In genomic region chr10:128268015-128268722, GRCh38 we compare ENCODE assay signal across 9 cellular contexts.
A peak's percentile ranks its signal among the peaks of the same experiment; 100 is the strongest.
DNase-seq lines count a peak whose midpoint lies in the region; ATAC-seq and TF ChIP-seq lines count a peak whose summit lies in the region.
"Had no signal": no experiment of that assay in that cellular context is flagged by ENCODE, and none has a peak within 500 bp of the region (broad histone marks: within the 10 kb centered on the region; RNA-seq: fewer than 3 reads in every experiment).

No MANE protein-coding gene starts in this region.

- no peaks in the 10 kb centered on the region for H3K36me3 Mint-ChIP-seq in GM23338 (ENCODE audit: low read depth)
- no peaks in the 10 kb centered on the region for H3K36me3 Mint-ChIP-seq in activated T-helper 1 cell treated with anti-CD3 and anti-CD28 coated beads, Interleukin-12 subunit alpha, Interleukin-12 subunit beta, Interleukin-2, Interleukin-4 antibody, amounts not matched to agents 30 ng/mL and 10 ng/mL and 1 ng/mL, durations not matched to agents 14 hours and 24 hours and 36 hours (ENCODE audit: low read depth)

- DNase-seq in Ammon's horn (ENCODE audit: low spot score) (peak; percentile 58), GM23338 (ENCODE audit: low spot score) (peak; percentile 95), OCI-M1 (lab: John Stamatoyannopoulos, UW) (peak; percentile 60), head of caudate nucleus (peak in 41 of 42 donors; percentile 5 to 65 (median 44))
- DNase-seq in stimulated activated naive CD8-positive, alpha-beta T cell treated with anti-CD3 and anti-CD28 coated beads, Interleukin-15, Interleukin-2, amounts not matched to agents 100 U/mL and 50 U/mL, for 24 hours, result peak; percentile 11
- no peak for DNase-seq in activated T-helper 1 cell treated with anti-CD3 and anti-CD28 coated beads, Interleukin-12 subunit alpha, Interleukin-12 subunit beta, Interleukin-2, Interleukin-4 antibody, amounts not matched to agents 30 ng/mL and 10 ng/mL and 1 ng/mL, durations not matched to agents 14 hours and 24 hours and 36 hours (ENCODE audit: low spot score)

- H3K9me3 Mint-ChIP-seq in GM23338, result no peaks in the 10 kb centered on the region; the same call in 2 of the 3 replicates
- no peaks in the 10 kb centered on the region for H3K9me3 Mint-ChIP-seq in activated T-helper 1 cell treated with anti-CD3 and anti-CD28 coated beads, Interleukin-12 subunit alpha, Interleukin-12 subunit beta, Interleukin-2, Interleukin-4 antibody, amounts not matched to agents 30 ng/mL and 10 ng/mL and 1 ng/mL, durations not matched to agents 14 hours and 24 hours and 36 hours
- H3K9me3 Mint-ChIP-seq: central memory CD8-positive, alpha-beta T cell had no signal

- H4K20me1 ChIP-seq in GM23338 (replicated peaks; ENCODE audit: insufficient read depth), result no peaks in the 10 kb centered on the region

- peak overlapping the region; percentile 91 for H2AFZ ChIP-seq in GM23338

- H3K4me3 ChIP-seq in GM23338, result no peak overlapping the region

- H3F3A ChIP-seq in GM23338 (replicated peaks; ENCODE audit: low read depth), result no peaks in the 10 kb centered on the region

- peaks cover 27% of the 10 kb centered on the region for H3K4me1 ChIP-seq in GM23338 (ENCODE audit: insufficient read depth)

- no peaks in the 10 kb centered on the region for H3K79me2 ChIP-seq in GM23338 (replicated peaks; ENCODE audit: insufficient read depth)

- no peak overlapping the region for H3K27ac Mint-ChIP-seq in GM23338
- no peak overlapping the region for H3K27ac Mint-ChIP-seq in activated T-helper 1 cell treated with anti-CD3 and anti-CD28 coated beads, Interleukin-12 subunit alpha, Interleukin-12 subunit beta, Interleukin-2, Interleukin-4 antibody, amounts not matched to agents 30 ng/mL and 10 ng/mL and 1 ng/mL, durations not matched to agents 14 hours and 24 hours and 36 hours

- peaks cover 36% of the 10 kb centered on the region for H3K4me1 Mint-ChIP-seq in GM23338
- no peaks in the 10 kb centered on the region for H3K4me1 Mint-ChIP-seq in activated T-helper 1 cell treated with anti-CD3 and anti-CD28 coated beads, Interleukin-12 subunit alpha, Interleukin-12 subunit beta, Interleukin-2, Interleukin-4 antibody, amounts not matched to agents 30 ng/mL and 10 ng/mL and 1 ng/mL, durations not matched to agents 14 hours and 24 hours and 36 hours (ENCODE audit: low read depth)
- H3K4me1 Mint-ChIP-seq: central memory CD8-positive, alpha-beta T cell had no signal

- no peak overlapping the region for H3K4me2 ChIP-seq in GM23338

- H3K4me3 Mint-ChIP-seq in GM23338, result no peak overlapping the region
- H3K4me3 Mint-ChIP-seq in activated T-helper 1 cell treated with anti-CD3 and anti-CD28 coated beads, Interleukin-12 subunit alpha, Interleukin-12 subunit beta, Interleukin-2, Interleukin-4 antibody, amounts not matched to agents 30 ng/mL and 10 ng/mL and 1 ng/mL, durations not matched to agents 14 hours and 24 hours and 36 hours, result no peak overlapping the region
- H3K4me3 Mint-ChIP-seq: central memory CD8-positive, alpha-beta T cell had no signal

- no peaks in the 10 kb centered on the region for H3K9me2 ChIP-seq in GM23338 (ENCODE audit: insufficient read depth)

- intact Hi-C loops in head of caudate nucleus (cut with DNase I), result loop anchor here (10.0 kb wide), 1 partner anchor 267 kb away; no protein-coding TSS in a partner anchor
- intact Hi-C loops in activated T-helper 1 cell treated with anti-CD3 and anti-CD28 coated beads, Interleukin-12 subunit alpha, Interleukin-12 subunit beta, Interleukin-2, Interleukin-4 antibody, amounts not matched to agents 30 ng/mL and 10 ng/mL and 1 ng/mL, durations not matched to agents 14 hours and 24 hours and 36 hours (cut with micrococcal nuclease), result no loop called here

- H3K36me3 ChIP-seq in GM23338 (ENCODE audit: insufficient read depth), result no peaks in the 10 kb centered on the region

- no peaks in the 10 kb centered on the region for H3K27me3 ChIP-seq in GM23338 (ENCODE audit: insufficient read depth)

- ATAC-seq in GM23338 (peak; percentile 92), GM18511 (IDR thresholded peaks at IDR 0.05; ENCODE audit: unreplicated experiment) (no peak), HG02938 (IDR thresholded peaks at IDR 0.05; ENCODE audit: unreplicated experiment) (no peak)
- no peak for ATAC-seq in stimulated activated naive CD8-positive, alpha-beta T cell treated with anti-CD3 and anti-CD28 coated beads, Interleukin-15, Interleukin-2, amounts not matched to agents 100 U/mL and 50 U/mL, for 24 hours

- H3K27me3 Mint-ChIP-seq in GM23338 (ENCODE audit: insufficient read depth, low read depth, poor library complexity), result peaks cover 12% of the 10 kb centered on the region
- H3K27me3 Mint-ChIP-seq in activated T-helper 1 cell treated with anti-CD3 and anti-CD28 coated beads, Interleukin-12 subunit alpha, Interleukin-12 subunit beta, Interleukin-2, Interleukin-4 antibody, amounts not matched to agents 30 ng/mL and 10 ng/mL and 1 ng/mL, durations not matched to agents 14 hours and 24 hours and 36 hours (ENCODE audit: insufficient read depth), result peaks cover 33% of the 10 kb centered on the region

- TF ChIP-seq CTCF in GM23338 (conservative IDR thresholded peaks at IDR 0.05; ENCODE audit: low read depth in 2 of 2), result peak; percentile 76 to 89

- H3K27ac ChIP-seq in GM23338 (ENCODE audit: low read depth), result no peak overlapping the region

TF ChIP-seq in GM23338, 12 proteins besides CTCF, POLR2A, EP300 and RAD21:
- no peak for TF ChIP-seq ETS1 (IDR thresholded peaks at IDR 0.05)
